ENCODE assay signal across 8 cellular contexts in genomic region chr16:82011199-82011641, GRCh38. TPM values are rescaled to one million over a fixed set of nuclear protein-coding genes. Genes with fewer than 3 reads are reported as not detected.
DNase-seq lines count a peak whose midpoint lies in the region; ATAC-seq, FAIRE-seq and TF ChIP-seq lines count a peak whose summit lies in the region.

Gene SDR42E1 (minus strand): TSS chr16:82011470. CDS start chr16:82000858, 10,612 bp downstream.

- FAIRE-seq in kidney (lab: Jason Lieb, UNC) = no peak

- in situ Hi-C loops in GM13976 (cut with MboI; ENCODE audit: low sequenced_read_pairs, unreplicated experiment) = no loop called here

- H3K4me3 Mint-ChIP-seq in activated T-helper 1 cell treated with anti-CD3 and anti-CD28 coated beads, Interleukin-12 subunit alpha, Interleukin-12 subunit beta, Interleukin-2, Interleukin-4 antibody, amounts not matched to agents 30 ng/mL and 10 ng/mL and 1 ng/mL, durations not matched to agents 14 hours and 24 hours and 36 hours = peak within 1 kb of the TSS; percentile 88

- no peaks in the 10 kb centered on the region for H3K4me1 ChIP-seq in kidney (ENCODE audit: control insufficient read depth in 1 of 2, insufficient read depth in 1 of 2, low read depth in 1 of 2, low read length in 2 of 2)

- H3K4me1 Mint-ChIP-seq in activated T-helper 1 cell treated with anti-CD3 and anti-CD28 coated beads, Interleukin-12 subunit alpha, Interleukin-12 subunit beta, Interleukin-2, Interleukin-4 antibody, amounts not matched to agents 30 ng/mL and 10 ng/mL and 1 ng/mL, durations not matched to agents 14 hours and 24 hours and 36 hours (ENCODE audit: low read depth) = peaks cover 16% of the 10 kb centered on the region

- peaks cover 0 to 11% of the 10 kb centered on the region in 2 donors for H3K9me3 ChIP-seq in kidney (ENCODE audit: control insufficient read depth in 1 of 2, low read length in 2 of 2)

- intact Hi-C loops in activated T-helper 1 cell treated with anti-CD3 and anti-CD28 coated beads, Interleukin-12 subunit alpha, Interleukin-12 subunit beta, Interleukin-2, Interleukin-4 antibody, amounts not matched to agents 30 ng/mL and 10 ng/mL and 1 ng/mL, durations not matched to agents 14 hours and 24 hours and 36 hours (cut with micrococcal nuclease) = loop anchor here (2.0 kb wide), 2 partner anchors 72 to 160 kb away; partner anchors contain the start of gene MPHOSPH6
- intact Hi-C loops in kidney (cut with DNase I) = no loop called here

- H3K9ac ChIP-seq in kidney (ENCODE audit: low read length in 2 of 2) = peak within 1 kb of the TSS; percentile 4 to 28

- H3K27ac ChIP-seq in kidney (ENCODE audit: low read depth in 2 of 2, low read length in 2 of 2) = no peak within 1 kb of the TSS

- peaks cover 15% of the 10 kb centered on the region for H3K9me3 Mint-ChIP-seq in activated T-helper 1 cell treated with anti-CD3 and anti-CD28 coated beads, Interleukin-12 subunit alpha, Interleukin-12 subunit beta, Interleukin-2, Interleukin-4 antibody, amounts not matched to agents 30 ng/mL and 10 ng/mL and 1 ng/mL, durations not matched to agents 14 hours and 24 hours and 36 hours

- H3K27me3 ChIP-seq in H7 (ENCODE audit: control insufficient read depth, insufficient read depth, low read length) = no peaks in the 10 kb centered on the region

- no peak for TF ChIP-seq CTCF in GM13976 (IDR thresholded peaks at IDR 0.05; ENCODE audit: borderline replicate concordance, control extremely low read depth, extremely low read depth, insufficient read depth, missing control alignments)
- TF ChIP-seq CTCF in kidney (IDR thresholded peaks at IDR 0.05; ENCODE audit: borderline replicate concordance, extremely low read depth, insufficient read depth) = no peak

- peaks cover 5% of the 10 kb centered on the region for H3K27me3 Mint-ChIP-seq in activated T-helper 1 cell treated with anti-CD3 and anti-CD28 coated beads, Interleukin-12 subunit alpha, Interleukin-12 subunit beta, Interleukin-2, Interleukin-4 antibody, amounts not matched to agents 30 ng/mL and 10 ng/mL and 1 ng/mL, durations not matched to agents 14 hours and 24 hours and 36 hours (ENCODE audit: insufficient read depth)

- peak within 1 kb of the TSS; percentile 72 for H3K27ac Mint-ChIP-seq in activated T-helper 1 cell treated with anti-CD3 and anti-CD28 coated beads, Interleukin-12 subunit alpha, Interleukin-12 subunit beta, Interleukin-2, Interleukin-4 antibody, amounts not matched to agents 30 ng/mL and 10 ng/mL and 1 ng/mL, durations not matched to agents 14 hours and 24 hours and 36 hours

- H3K36me3 Mint-ChIP-seq in activated T-helper 1 cell treated with anti-CD3 and anti-CD28 coated beads, Interleukin-12 subunit alpha, Interleukin-12 subunit beta, Interleukin-2, Interleukin-4 antibody, amounts not matched to agents 30 ng/mL and 10 ng/mL and 1 ng/mL, durations not matched to agents 14 hours and 24 hours and 36 hours (ENCODE audit: low read depth) = peaks cover 11% of the 10 kb centered on the region

- peak; percentile 36 for DNase-seq in GM13976 (ENCODE audit: low spot score)
- peak; percentile 68 to 89 for DNase-seq in NCI-H526 (lab: John Stamatoyannopoulos, UW)
- DNase-seq in activated T-helper 1 cell treated with anti-CD3 and anti-CD28 coated beads, Interleukin-12 subunit alpha, Interleukin-12 subunit beta, Interleukin-2, Interleukin-4 antibody, amounts not matched to agents 30 ng/mL and 10 ng/mL and 1 ng/mL, durations not matched to agents 14 hours and 24 hours and 36 hours (ENCODE audit: low spot score) = peak; percentile 42
- peak; percentile 83 for DNase-seq in kidney
- peak; percentile 46 for DNase-seq in stimulated activated CD8-positive, alpha-beta memory T cell treated with anti-CD3 and anti-CD28 coated beads, Interleukin-15, amount 100 ng/mL, for 1 hour (ENCODE audit: low read depth)
- no peak for DNase-seq in H7
- no peak for DNase-seq in Ammon's horn (ENCODE audit: low spot score)

- H3K36me3 ChIP-seq in kidney (ENCODE audit: control insufficient read depth in 1 of 2, insufficient read depth in 2 of 2, low read length in 2 of 2) (peaks cover 0 to 5% of the 10 kb centered on the region in 2 donors), H7 (replicated peaks; ENCODE audit: control insufficient read depth, insufficient read depth, low read length) (no peaks in the 10 kb centered on the region)

- peak; percentile 91 for ATAC-seq in HG02884 (IDR thresholded peaks at IDR 0.05; ENCODE audit: unreplicated experiment)

- H3K4me3 ChIP-seq in kidney (ENCODE audit: low read length in 2 of 2) = peak within 1 kb of the TSS; percentile 53 to 63
- H3K4me3 ChIP-seq in H7 (ENCODE audit: insufficient read depth, low read depth, low read length) = no peak within 1 kb of the TSS

RNA-seq across cellular contexts. Expression of gene SDR42E1, which starts in this region (rescaled TPM):
- 5.7 and 5.9 TPM in 2 replicates for total RNA-seq in activated T-helper 1 cell treated with anti-CD3 and anti-CD28 coated beads, Interleukin-12 subunit alpha, Interleukin-12 subunit beta, Interleukin-2, Interleukin-4 antibody, amounts not matched to agents 30 ng/mL and 10 ng/mL and 1 ng/mL, durations not matched to agents 14 hours and 24 hours and 36 hours
- total RNA-seq in kidney = 15.0 TPM
- 2.5 TPM for polyA plus RNA-seq in kidney (ENCODE audit: insufficient read depth, low read depth, low replicate concordance)
- 0.10 TPM in 1 of 2 replicates, not detected in the other for total RNA-seq in H7 (2014; rRNA removed; shearing (Covaris generic))

Comparison
In these comparisons a context has a peak if more than half of its experiments do, and no peak if none do; other contexts are left out.
1. DNase-seq: peak in GM13976 (single experiment), NCI-H526 (2 of 2), activated T-helper 1 cell treated with anti-CD3 and anti-CD28 coated beads, Interleukin-12 subunit alpha, Interleukin-12 subunit beta, Interleukin-2, Interleukin-4 antibody, amounts not matched to agents 30 ng/mL and 10 ng/mL and 1 ng/mL, durations not matched to agents 14 hours and 24 hours and 36 hours (single experiment), kidney (single experiment) and stimulated activated CD8-positive, alpha-beta memory T cell treated with anti-CD3 and anti-CD28 coated beads, Interleukin-15, amount 100 ng/mL, for 1 hour (single experiment); none in H7 (single experiment) and Ammon's horn (single experiment).